ENCODE assay signal across 9 cellular contexts in genomic region chr17:7011942-7012254, GRCh38. TPM values are rescaled to one million over a fixed set of nuclear protein-coding genes. Genes with fewer than 3 reads are reported as not detected.
DNase-seq lines count a peak whose midpoint lies in the region; ATAC-seq and TF ChIP-seq lines count a peak whose summit lies in the region.
"Had no signal": no experiment of that assay in that cellular context is flagged by ENCODE, and none has a peak within 500 bp of the region (broad histone marks: within the 10 kb centered on the region; RNA-seq: fewer than 3 reads in every experiment).

No MANE protein-coding gene starts in this region.

- TF ChIP-seq POLR2A in breast epithelium (IDR thresholded peaks at IDR 0.05) = no peak

- H3K9me3 Mint-ChIP-seq in stimulated activated naive CD8-positive, alpha-beta T cell treated with anti-CD3 and anti-CD28 coated beads, Interleukin-15, Interleukin-2, amounts not matched to agents 100 ng/mL and 50 ng/mL, for 24 hours = no peaks in the 10 kb centered on the region

- intact Hi-C loops in breast epithelium (cut with DNase I; ENCODE audit: low total_unique reads) (no loop called here), aorta (cut with DNase I) (no loop called here)

- TF ChIP-seq CTCF in breast epithelium (IDR thresholded peaks at IDR 0.05) = no peak

- H3K4me1 Mint-ChIP-seq in stimulated activated naive CD8-positive, alpha-beta T cell treated with anti-CD3 and anti-CD28 coated beads, Interleukin-15, Interleukin-2, amounts not matched to agents 100 ng/mL and 50 ng/mL, for 24 hours (ENCODE audit: low read depth) = peaks cover 67% of the 10 kb centered on the region

- H3K4me3 ChIP-seq in breast epithelium = peak overlapping the region; percentile 67 to 93 (median 87)
- peak overlapping the region; percentile 77 to 88 for H3K4me3 ChIP-seq in aorta (ENCODE audit: low read length in 2 of 2)

- H3K27me3 ChIP-seq in breast epithelium (no peaks in the 10 kb centered on the region), aorta (ENCODE audit: control insufficient read depth in 1 of 2, insufficient read depth in 2 of 2, low read length in 1 of 2) (no peaks in the 10 kb centered on the region)

- DNase-seq in stimulated activated naive CD8-positive, alpha-beta T cell treated with anti-CD3 and anti-CD28 coated beads, Interleukin-15, Interleukin-2, amounts not matched to agents 100 U/mL and 50 U/mL, for 24 hours = no peak
- DNase-seq in breast epithelium (ENCODE audit: low spot score in 2 of 2) = no peak
- DNase-seq in midbrain (lab: John Stamatoyannopoulos, UW) = peak; percentile 52
- DNase-seq in aorta = no peak
- DNase-seq in H4 (ENCODE audit: low spot score) = no peak
- DNase-seq in effector CD8-positive, alpha-beta T cell (lab: John Stamatoyannopoulos, UW) = no peak
- DNase-seq in DMS 273 treated with DMSO at 0.1 percent for 48 hours (lab: John Stamatoyannopoulos, UW) = no peak

- H3K9me3 ChIP-seq in breast epithelium (no peaks in the 10 kb centered on the region), aorta (ENCODE audit: control insufficient read depth, low read length) (no peaks in the 10 kb centered on the region)

- peak overlapping the region; percentile 97 for H3K4me3 Mint-ChIP-seq in stimulated activated naive CD8-positive, alpha-beta T cell treated with anti-CD3 and anti-CD28 coated beads, Interleukin-15, Interleukin-2, amounts not matched to agents 100 ng/mL and 50 ng/mL, for 24 hours

- H3K36me3 ChIP-seq in breast epithelium (no peaks in the 10 kb centered on the region), aorta (ENCODE audit: control insufficient read depth in 1 of 2, insufficient read depth in 2 of 2, low read length in 1 of 2) (no peaks in the 10 kb centered on the region)

- peaks cover 14 to 19% of the 10 kb centered on the region in 2 donors for H3K4me1 ChIP-seq in breast epithelium
- peaks cover 3 to 4% of the 10 kb centered on the region in 2 donors for H3K4me1 ChIP-seq in aorta (ENCODE audit: control insufficient read depth in 1 of 2, insufficient read depth in 2 of 2, low read length in 2 of 2)

- peaks cover 21% of the 10 kb centered on the region for H3K36me3 Mint-ChIP-seq in stimulated activated naive CD8-positive, alpha-beta T cell treated with anti-CD3 and anti-CD28 coated beads, Interleukin-15, Interleukin-2, amounts not matched to agents 100 ng/mL and 50 ng/mL, for 24 hours (ENCODE audit: low read depth)

- ATAC-seq in stimulated activated naive CD8-positive, alpha-beta T cell treated with anti-CD3 and anti-CD28 coated beads, Interleukin-15, Interleukin-2, amounts not matched to agents 100 U/mL and 50 U/mL, for 24 hours = no peak
- ATAC-seq in aorta (ENCODE audit: low FRiP score) = no peak

- no peaks in the 10 kb centered on the region for H3K27me3 Mint-ChIP-seq in stimulated activated naive CD8-positive, alpha-beta T cell treated with anti-CD3 and anti-CD28 coated beads, Interleukin-15, Interleukin-2, amounts not matched to agents 100 ng/mL and 50 ng/mL, for 24 hours

- 0 to 1% methylated on average over 6 of the region's 6 CpGs for WGBS in aorta, 2 donors

- H3K27ac Mint-ChIP-seq in stimulated activated naive CD8-positive, alpha-beta T cell treated with anti-CD3 and anti-CD28 coated beads, Interleukin-15, Interleukin-2, amounts not matched to agents 100 ng/mL and 50 ng/mL, for 24 hours = peak overlapping the region; percentile 99

- H3K27ac ChIP-seq in breast epithelium (peak overlapping the region; percentile 97 to 100), aorta (ENCODE audit: low read depth in 1 of 2, low read length in 2 of 2) (no peak overlapping the region)

RNA-seq across cellular contexts. Expression of gene RNASEK, which starts 0.5 kb away (rescaled TPM):
- total RNA-seq in breast epithelium (100 to 1,000 TPM in 1 of 3 donors, 10 to 100 TPM in 2; 18.7 to 154 (median 93.4) TPM), aorta (100 to 1,000 TPM; 157 to 163 TPM)
- 100 to 1,000 TPM; 390 to 401 TPM for polyA plus RNA-seq in aorta
- total RNA-seq in H4 (2014; rRNA removed; shearing (Covaris generic)) = 166 and 188 TPM in 2 replicates

RNA-seq across cellular contexts. Expression of gene BCL6B, which starts 11.0 kb away (rescaled TPM):
- total RNA-seq in breast epithelium (1 to 10 TPM; 1.4 to 5.9 (median 4.1) TPM), aorta (10 to 100 TPM; 16.4 to 31.4 TPM)
- 1 to 10 TPM in 1 of 2 donors, under 1 TPM in 1; 0.63 to 1.3 TPM for polyA plus RNA-seq in aorta
- total RNA-seq in H4 (2014; rRNA removed; shearing (Covaris generic)) = not detected in 2 replicates

RNA-seq across cellular contexts. Expression of gene ALOX12, which starts 16.0 kb away (rescaled TPM):
- not detected for total RNA-seq in breast epithelium
- total RNA-seq in aorta = not detected
- not detected for polyA plus RNA-seq in aorta
- not detected in 2 replicates for total RNA-seq in H4 (2014; rRNA removed; shearing (Covaris generic))
- total RNA-seq: renal cortical epithelial cell had no signal

RNA-seq across cellular contexts. Expression of gene SLC16A13, which starts 23.9 kb away (rescaled TPM):
- 1 to 10 TPM in 2 of 3 donors, under 1 TPM in 1; 0.32 to 3.5 (median 2.6) TPM for total RNA-seq in breast epithelium
- 1 to 10 TPM; 1.3 to 2.5 TPM for total RNA-seq in aorta
- 1 to 10 TPM in 1 of 2 donors, not detected in 1; 1.0 TPM for polyA plus RNA-seq in aorta
- total RNA-seq in H4 (2014; rRNA removed; shearing (Covaris generic)) = 0.77 TPM in 1 of 2 replicates, not detected in the other

RNA-seq across cellular contexts. Expression of gene SLC16A11, which starts 32.0 kb away (rescaled TPM):
- total RNA-seq in breast epithelium = 1 to 10 TPM in 2 of 3 donors, not detected in 1; 1.5 to 3.6 TPM
- 1 to 10 TPM in 1 of 2 donors, under 1 TPM in 1; 0.26 to 1.3 TPM for total RNA-seq in aorta
- not detected for polyA plus RNA-seq in aorta
- not detected in 2 replicates for total RNA-seq in H4 (2014; rRNA removed; shearing (Covaris generic))
- total RNA-seq: renal cortical epithelial cell had no signal

Comparison
In these comparisons a context has a peak if more than half of its experiments do, and no peak if none do; other contexts are left out.
1. H3K27ac ChIP-seq: peak in breast epithelium (2 of 2); none in aorta (0 of 2).